In the genomic region with DNA sequence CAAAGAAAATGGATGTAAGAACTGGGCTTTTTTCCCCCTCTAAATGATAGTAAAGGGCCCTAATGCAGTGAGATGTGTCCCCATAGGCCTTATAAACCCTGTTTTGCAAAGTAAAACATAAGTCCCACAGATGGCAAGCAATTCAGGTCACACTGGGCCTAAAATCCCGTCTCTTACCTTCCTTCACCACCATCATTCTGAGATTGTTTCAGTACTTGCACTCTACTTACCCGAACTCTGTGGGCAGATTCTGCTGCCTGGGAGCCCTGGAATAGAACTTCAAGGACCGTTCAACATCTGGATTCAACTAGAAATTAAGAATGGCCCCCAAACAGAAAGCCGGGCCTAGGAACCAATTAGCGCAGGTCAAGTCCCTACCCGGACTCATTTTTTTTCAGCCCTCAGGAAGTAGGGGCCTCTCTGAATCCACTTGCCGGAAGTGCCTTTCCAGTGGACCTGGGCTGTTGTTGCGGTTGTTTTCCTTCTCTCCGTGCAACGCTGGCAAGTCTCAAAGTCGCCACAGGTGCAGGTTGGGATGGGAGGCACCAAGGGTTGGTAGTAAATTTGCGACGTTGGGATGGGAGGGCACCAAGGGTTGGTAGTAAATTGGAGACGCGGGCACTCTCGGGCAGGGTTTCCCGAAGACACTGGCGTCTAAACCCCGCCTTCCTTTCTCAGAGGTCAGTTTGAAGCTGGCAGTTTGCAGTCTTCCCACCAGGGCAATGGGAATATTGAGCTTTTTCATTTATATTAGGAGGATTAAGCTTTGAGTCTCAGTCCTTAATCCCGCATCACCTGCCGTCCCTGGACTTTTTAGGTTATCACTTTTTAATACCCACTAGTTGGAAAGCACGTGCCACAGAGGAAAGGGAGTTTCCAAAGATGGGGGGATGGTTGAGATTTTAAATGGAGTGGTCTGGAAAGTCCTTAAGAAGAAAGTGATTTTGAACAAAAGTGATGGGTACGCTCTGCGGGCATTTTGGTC, we compare ENCODE assay signal across 8 cellular contexts. TPM values are rescaled to one million over a fixed set of nuclear protein-coding genes. Genes with fewer than 3 reads are reported as not detected.
DNase-seq lines count a peak whose midpoint lies in the region; ATAC-seq and TF ChIP-seq lines count a peak whose summit lies in the region.

A gene with protein sequence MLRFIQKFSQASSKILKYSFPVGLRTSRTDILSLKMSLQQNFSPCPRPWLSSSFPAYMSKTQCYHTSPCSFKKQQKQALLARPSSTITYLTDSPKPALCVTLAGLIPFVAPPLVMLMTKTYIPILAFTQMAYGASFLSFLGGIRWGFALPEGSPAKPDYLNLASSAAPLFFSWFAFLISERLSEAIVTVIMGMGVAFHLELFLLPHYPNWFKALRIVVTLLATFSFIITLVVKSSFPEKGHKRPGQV (plus strand): TSS at position 429 of the 985 bp plus-strand sequence. CDS start 2,888 bp downstream, outside the sequence.

- peak within 1 kb of the TSS; percentile 89 for H3K27ac ChIP-seq in KMS-11
- H3K27ac ChIP-seq in muscle layer of colon (ENCODE audit: low read depth, low read length): peak within 1 kb of the TSS; percentile 94

- H2AFZ ChIP-seq in KMS-11 (ENCODE audit: low read depth): peak within 1 kb of the TSS; percentile 70

- H3K36me3 ChIP-seq in KMS-11 (ENCODE audit: insufficient read depth) (no peaks in the 10 kb centered on the region), muscle layer of colon (ENCODE audit: insufficient read depth, low read length) (peaks cover 8% of the 10 kb centered on the region)

- H4K20me1 ChIP-seq in KMS-11 (ENCODE audit: insufficient read depth): peaks cover 10% of the 10 kb centered on the region; the same call in 1 of the 2 replicates

- H3K9ac ChIP-seq in KMS-11 (peak within 1 kb of the TSS; percentile 83), muscle layer of colon (ENCODE audit: low read length) (peak within 1 kb of the TSS; percentile 85)

- no peak for TF ChIP-seq CTCF in KMS-11 (conservative IDR thresholded peaks at IDR 0.05; ENCODE audit: low read depth, low read length)

- no peaks in the 10 kb centered on the region for H3K27me3 ChIP-seq in KMS-11 (ENCODE audit: insufficient read depth, low read depth)
- no peaks in the 10 kb centered on the region for H3K27me3 ChIP-seq in muscle layer of colon (ENCODE audit: control insufficient read depth in 1 of 2, insufficient read depth in 2 of 2, low read length in 2 of 2)

- peak within 1 kb of the TSS; percentile 76 for H3K4me2 ChIP-seq in KMS-11

- peak; percentile 94 for DNase-seq in ELR (ENCODE audit: low read depth)
- DNase-seq in activated T-cell treated with anti-CD3 and anti-CD28 coated beads, Interleukin-2, amount 50 U/mL, for 1 hour: peak; percentile 77
- peak; percentile 54 to 60 for DNase-seq in stimulated activated CD8-positive, alpha-beta memory T cell treated with anti-CD3 and anti-CD28 coated beads, Interleukin-7, amount 100 ng/mL, for 1 hour (ENCODE audit: low read depth in 2 of 2)

- H3K4me1 ChIP-seq in KMS-11 (ENCODE audit: low read depth, poor library complexity, severe bottlenecking) (peaks cover 18% of the 10 kb centered on the region), muscle layer of colon (ENCODE audit: insufficient read depth, low read length) (peaks cover 16% of the 10 kb centered on the region)

- H3K4me3 ChIP-seq in KMS-11 (IDR thresholded peaks at IDR 0.05; ENCODE audit: insufficient read depth, low read depth, low read length) (peak within 1 kb of the TSS; percentile 50), muscle layer of colon (ENCODE audit: low read depth in 1 of 2, low read length in 2 of 2) (peak within 1 kb of the TSS; percentile 80 to 99)

- ATAC-seq in esophagus mucosa (peak; percentile 53), GM18868 (IDR thresholded peaks at IDR 0.05; ENCODE audit: unreplicated experiment) (no peak)

- H3K9me3 ChIP-seq in muscle layer of colon (ENCODE audit: low read length): no peaks in the 10 kb centered on the region

- peaks cover 63% of the 10 kb centered on the region for H3K79me2 ChIP-seq in KMS-11 (ENCODE audit: insufficient read depth, low read depth)

TF ChIP-seq in PFSK-1, 5 proteins besides CTCF, POLR2A, EP300 and RAD21:
- TF ChIP-seq POLR2AphosphoS5 (IDR thresholded peaks at IDR 0.05; ENCODE audit: low read depth, low read length) (peak; percentile 89), SIN3A (IDR thresholded peaks at IDR 0.05; ENCODE audit: borderline replicate concordance, insufficient read depth, low read length) (no peak), FOXP2 (optimal IDR thresholded peaks at IDR 0.05; ENCODE audit: borderline replicate concordance, extremely low read depth, extremely low read length, insufficient read depth) (no peak), TAF1 (IDR thresholded peaks at IDR 0.05; ENCODE audit: borderline replicate concordance, insufficient read depth, low read length) (peak; percentile 91)
- TF ChIP-seq, protein P1, sequence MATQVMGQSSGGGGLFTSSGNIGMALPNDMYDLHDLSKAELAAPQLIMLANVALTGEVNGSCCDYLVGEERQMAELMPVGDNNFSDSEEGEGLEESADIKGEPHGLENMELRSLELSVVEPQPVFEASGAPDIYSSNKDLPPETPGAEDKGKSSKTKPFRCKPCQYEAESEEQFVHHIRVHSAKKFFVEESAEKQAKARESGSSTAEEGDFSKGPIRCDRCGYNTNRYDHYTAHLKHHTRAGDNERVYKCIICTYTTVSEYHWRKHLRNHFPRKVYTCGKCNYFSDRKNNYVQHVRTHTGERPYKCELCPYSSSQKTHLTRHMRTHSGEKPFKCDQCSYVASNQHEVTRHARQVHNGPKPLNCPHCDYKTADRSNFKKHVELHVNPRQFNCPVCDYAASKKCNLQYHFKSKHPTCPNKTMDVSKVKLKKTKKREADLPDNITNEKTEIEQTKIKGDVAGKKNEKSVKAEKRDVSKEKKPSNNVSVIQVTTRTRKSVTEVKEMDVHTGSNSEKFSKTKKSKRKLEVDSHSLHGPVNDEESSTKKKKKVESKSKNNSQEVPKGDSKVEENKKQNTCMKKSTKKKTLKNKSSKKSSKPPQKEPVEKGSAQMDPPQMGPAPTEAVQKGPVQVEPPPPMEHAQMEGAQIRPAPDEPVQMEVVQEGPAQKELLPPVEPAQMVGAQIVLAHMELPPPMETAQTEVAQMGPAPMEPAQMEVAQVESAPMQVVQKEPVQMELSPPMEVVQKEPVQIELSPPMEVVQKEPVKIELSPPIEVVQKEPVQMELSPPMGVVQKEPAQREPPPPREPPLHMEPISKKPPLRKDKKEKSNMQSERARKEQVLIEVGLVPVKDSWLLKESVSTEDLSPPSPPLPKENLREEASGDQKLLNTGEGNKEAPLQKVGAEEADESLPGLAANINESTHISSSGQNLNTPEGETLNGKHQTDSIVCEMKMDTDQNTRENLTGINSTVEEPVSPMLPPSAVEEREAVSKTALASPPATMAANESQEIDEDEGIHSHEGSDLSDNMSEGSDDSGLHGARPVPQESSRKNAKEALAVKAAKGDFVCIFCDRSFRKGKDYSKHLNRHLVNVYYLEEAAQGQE (IDR thresholded peaks at IDR 0.05; ENCODE audit: insufficient read depth in 1 of 2, low read depth in 2 of 2, low read length in 2 of 2): 0 out of 4 replicates have a peak, but pooled peaks of 1 of the 2 experiments have one; percentile 34

RNA-seq across cellular contexts. Expression of the gene that starts here (rescaled TPM):
- polyA plus RNA-seq in PFSK-1 (2012; ENCODE audit: insufficient read length, low read depth): 16.1 TPM
- 22.6 TPM for total RNA-seq in esophagus mucosa
